Comparison of ENCODE assay signal across 17 cellular contexts in the genomic region with DNA sequence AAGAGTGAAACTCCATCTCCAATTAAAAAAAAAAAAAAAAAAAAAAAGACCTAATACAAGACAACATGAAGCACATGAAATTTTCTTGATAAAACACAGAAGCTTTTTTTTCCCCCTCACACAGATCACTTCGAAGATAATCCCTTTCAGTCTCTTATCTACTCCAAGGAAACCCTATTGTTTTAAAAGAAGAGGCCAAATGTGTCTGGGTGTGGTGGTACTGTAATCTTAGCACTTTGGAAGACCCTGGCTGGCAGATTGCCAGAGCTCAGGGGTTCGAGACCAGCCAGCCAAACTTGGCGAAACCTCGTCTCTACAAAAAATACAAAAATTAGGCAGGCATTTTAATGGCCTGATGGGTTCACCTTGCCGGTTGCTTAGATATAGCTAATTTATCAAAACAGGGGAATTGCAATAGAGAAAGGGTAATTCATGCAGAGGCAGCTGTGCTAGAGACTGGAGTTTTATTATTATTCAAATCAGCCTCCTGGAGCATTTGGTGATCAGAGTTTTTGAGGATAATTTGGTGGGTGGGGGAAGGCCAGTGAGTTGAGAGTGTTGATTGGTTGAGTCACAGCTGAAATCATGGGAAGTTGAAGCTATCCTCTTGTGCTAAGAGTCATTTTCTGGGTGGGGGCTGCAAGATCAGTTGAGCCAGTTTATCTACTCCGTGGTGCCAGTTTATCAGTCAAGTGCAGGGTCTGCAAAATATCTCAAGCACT.
DNase-seq lines count a peak whose midpoint lies in the region; TF ChIP-seq lines count a peak whose summit lies in the region.
"Had no signal": no experiment of that assay in that cellular context is flagged by ENCODE, and none has a peak within 500 bp of the region (broad histone marks: within the 10 kb centered on the region; RNA-seq: fewer than 3 reads in every experiment).

No MANE protein-coding gene starts in this region.

- H3K36me3 Mint-ChIP-seq in endothelial cell (ENCODE audit: low read depth, unreplicated experiment) (peaks cover 12% of the 10 kb centered on the region), osteocyte (ENCODE audit: unreplicated experiment) (peaks cover 3% of the 10 kb centered on the region)
- H3K36me3 Mint-ChIP-seq: CD4-positive, CD25-positive, alpha-beta regulatory T cell had no signal

- no peaks in the 10 kb centered on the region for H3K4me1 Mint-ChIP-seq in endothelial cell (ENCODE audit: unreplicated experiment)
- H3K4me1 Mint-ChIP-seq in osteocyte (ENCODE audit: unreplicated experiment) = no peaks in the 10 kb centered on the region
- H3K4me1 Mint-ChIP-seq: CD4-positive, CD25-positive, alpha-beta regulatory T cell; CD8-positive, alpha-beta memory T cell; GM23338 had no signal

- H3K4me3 Mint-ChIP-seq in endothelial cell (ENCODE audit: unreplicated experiment) = peak overlapping the region; percentile 16
- H3K4me3 Mint-ChIP-seq in osteocyte (ENCODE audit: unreplicated experiment) = no peak overlapping the region
- H3K4me3 Mint-ChIP-seq: CD4-positive, CD25-positive, alpha-beta regulatory T cell; CD8-positive, alpha-beta memory T cell; GM23338 had no signal

- no peaks in the 10 kb centered on the region for H3K9me3 Mint-ChIP-seq in endothelial cell (ENCODE audit: unreplicated experiment)
- H3K9me3 Mint-ChIP-seq in osteocyte (ENCODE audit: unreplicated experiment) = peaks cover 17% of the 10 kb centered on the region

- H3K27me3 Mint-ChIP-seq in endothelial cell (ENCODE audit: unreplicated experiment) = peaks cover 3% of the 10 kb centered on the region
- no peaks in the 10 kb centered on the region for H3K27me3 Mint-ChIP-seq in osteocyte (ENCODE audit: unreplicated experiment)
- H3K27me3 Mint-ChIP-seq: CD4-positive, CD25-positive, alpha-beta regulatory T cell; CD8-positive, alpha-beta memory T cell had no signal

- DNase-seq in HUDEP-2 (lab: John Stamatoyannopoulos, UW; ENCODE audit: unreplicated experiment in 76 of 76) = peak in 71 of 76 experiments; percentile 21 to 95 (median 75)
- peak; percentile 75 for DNase-seq in SK-N-DZ (ENCODE audit: low spot score)
- DNase-seq in endothelial cell (ENCODE audit: low spot score) = no peak
- peak; percentile 54 for DNase-seq in osteocyte (ENCODE audit: extremely low spot score, unreplicated experiment)
- no peak for DNase-seq in NCI-H226
- no peak for DNase-seq in NCI-H2227 (lab: John Stamatoyannopoulos, UW; ENCODE audit: unreplicated experiment)
- DNase-seq in H4 (ENCODE audit: low spot score) = no peak
- DNase-seq: ACHN; BE2C; C1 segment of cervical spinal cord; CD4-positive, CD25-positive, alpha-beta regulatory T cell; CD8-positive, alpha-beta memory T cell; COR-L47; DMS 273 treated with DMSO at 0.1 percent for 48 hours; H7 had no signal

- no peak overlapping the region for H3K27ac Mint-ChIP-seq in endothelial cell (ENCODE audit: unreplicated experiment)
- H3K27ac Mint-ChIP-seq in osteocyte (ENCODE audit: unreplicated experiment) = no peak overlapping the region
- H3K27ac Mint-ChIP-seq: CD4-positive, CD25-positive, alpha-beta regulatory T cell; CD8-positive, alpha-beta memory T cell; GM23338; IgD-negative memory B cell had no signal

- TF ChIP-seq CTCF in endothelial cell (IDR thresholded peaks at IDR 0.05; ENCODE audit: unreplicated experiment) (no peak), osteocyte (IDR thresholded peaks at IDR 0.05) (no peak)

Comparison
In these comparisons a context has a peak if more than half of its experiments do, and no peak if none do; other contexts are left out.
1. DNase-seq: peak in HUDEP-2 (71 of 76), SK-N-DZ (single experiment) and osteocyte (single experiment); none in endothelial cell (single experiment), NCI-H226 (single experiment), NCI-H2227 (single experiment) and H4 (single experiment).